28 cellular contexts compared by ENCODE assay signal in genomic region chr16:25886598-25886997, GRCh38.
"Had no signal": no experiment of that assay in that cellular context is flagged by ENCODE, and none has a peak within 500 bp of the region (broad histone marks: within the 10 kb centered on the region; RNA-seq: fewer than 3 reads in every experiment).

No MANE protein-coding gene starts in this region.

- H3K9me3 ChIP-seq: left ventricle myocardium inferior, neutrophil, ovary, stomach, testis, thyroid gland, transverse colon, upper lobe of left lung had no signal

- H3K27me3 ChIP-seq: hepatocyte, neutrophil, ovary, stomach, testis, thyroid gland, transverse colon, upper lobe of left lung had no signal

- H3K4me1 Mint-ChIP-seq: mesothelial cell of epicardium; naive B cell; natural killer cell; stimulated activated naive B cell treated with anti-CD40 and anti-IgM and Interleukin-4, amounts not matched to agents 10 μg/mL and 1 μg/mL and 100 μg/mL, for 72 hours had no signal

- H3K9me3 Mint-ChIP-seq: mesothelial cell of epicardium, natural killer cell had no signal

- ATAC-seq: heart right ventricle; natural killer cell; right cardiac atrium; sciatic nerve; stimulated activated naive B cell treated with anti-CD40 and anti-IgM and Interleukin-4, amounts not matched to agents 10 μg/mL and 1 μg/mL and 100 μg/mL, for 72 hours; stimulated activated naive CD8-positive, alpha-beta T cell treated with anti-CD3 and anti-CD28 coated beads, Interleukin-15, Interleukin-2, amounts not matched to agents 100 U/mL and 50 U/mL, for 24 hours had no signal

- H3K79me2 ChIP-seq: hepatocyte had no signal

- H3K4me1 ChIP-seq: heart right ventricle, left ventricle myocardium inferior, stomach, testis, thyroid gland, transverse colon, upper lobe of left lung had no signal

- H2AFZ ChIP-seq: hepatocyte had no signal

- DNase-seq: heart right ventricle; islet precursor cell; left ventricle myocardium inferior; mesendoderm; naive B cell; natural killer cell; occipital lobe; ovary; retina; right cardiac atrium; stimulated activated CD4-positive, alpha-beta T cell treated with anti-CD3 and anti-CD28 coated beads, Interleukin-12 subunit alpha, Interleukin-12 subunit beta, amount 100 ng/mL, for 4 hours; stimulated activated CD4-positive, alpha-beta T cell treated with anti-CD3 and anti-CD28 coated beads, Interleukin-15, amount 100 ng/mL, for 24 hours; stimulated activated CD4-positive, alpha-beta T cell treated with anti-CD3 and anti-CD28 coated beads, Interleukin-2, amount 100 ng/mL, for 24 hours; stimulated activated CD4-positive, alpha-beta T cell treated with anti-CD3 and anti-CD28 coated beads, Interleukin-4, amount 100 ng/mL, for 1 hour; stimulated activated naive B cell treated with anti-CD40 and anti-IgM and Interleukin-4, amounts not matched to agents 10 μg/mL and 1 μg/mL and 100 μg/mL, for 72 hours; stimulated activated naive CD8-positive, alpha-beta T cell treated with anti-CD3 and anti-CD28 coated beads, Interleukin-15, Interleukin-2, amounts not matched to agents 100 U/mL and 50 U/mL, for 24 hours; stomach; testis; thyroid gland; transverse colon; upper lobe of left lung had no signal

- H3K36me3 ChIP-seq: heart right ventricle, left ventricle myocardium inferior, neutrophil, ovary, stomach, thyroid gland, transverse colon, upper lobe of left lung had no signal

- H3K4me2 ChIP-seq: hepatocyte had no signal

- H3K27ac ChIP-seq: heart right ventricle, hepatocyte, left ventricle myocardium inferior, neutrophil, ovary, skin epidermis, stomach, testis, thyroid gland, transverse colon, upper lobe of left lung had no signal

- H3K4me3 Mint-ChIP-seq: mesothelial cell of epicardium; naive B cell; natural killer cell; stimulated activated naive B cell treated with anti-CD40 and anti-IgM and Interleukin-4, amounts not matched to agents 10 μg/mL and 1 μg/mL and 100 μg/mL, for 72 hours had no signal

- H3K4me3 ChIP-seq: heart right ventricle, hepatocyte, left ventricle myocardium inferior, lung, ovary, skin epidermis, stomach, testis, thyroid gland, transverse colon, upper lobe of left lung had no signal

- H3K36me3 Mint-ChIP-seq: mesothelial cell of epicardium; naive B cell; natural killer cell; stimulated activated naive B cell treated with anti-CD40 and anti-IgM and Interleukin-4, amounts not matched to agents 10 μg/mL and 1 μg/mL and 100 μg/mL, for 72 hours had no signal

- H3K27ac Mint-ChIP-seq: mesothelial cell of epicardium; naive B cell; natural killer cell; progenitor cell of endocrine pancreas; stimulated activated naive B cell treated with anti-CD40 and anti-IgM and Interleukin-4, amounts not matched to agents 10 μg/mL and 1 μg/mL and 100 μg/mL, for 72 hours had no signal
